22 cellular contexts compared by ENCODE assay signal in genomic region chr7:158683541-158683940, GRCh38. TPM values are rescaled to one million over a fixed set of nuclear protein-coding genes. Genes with fewer than 3 reads are reported as not detected.
DNase-seq lines count a peak whose midpoint lies in the region; ATAC-seq lines count a peak whose summit lies in the region.
"Had no signal": no experiment of that assay in that cellular context is flagged by ENCODE, and none has a peak within 500 bp of the region (broad histone marks: within the 10 kb centered on the region; RNA-seq: fewer than 3 reads in every experiment).

No MANE protein-coding gene starts in this region.

- H3K27me3 ChIP-seq in ACC112 (ENCODE audit: insufficient read depth, low read length): no peaks in the 10 kb centered on the region
- H3K27me3 ChIP-seq in adipocyte (replicated peaks; ENCODE audit: control insufficient read depth, insufficient read depth, low read length): no peaks in the 10 kb centered on the region
- H3K27me3 ChIP-seq: colonic mucosa, upper lobe of right lung had no signal

- H3K36me3 ChIP-seq in ACC112 (ENCODE audit: insufficient read depth, low read length) (peaks cover 37% of the 10 kb centered on the region), adipocyte (ENCODE audit: control insufficient read depth, insufficient read depth, low read length, severe bottlenecking) (peaks cover 5% of the 10 kb centered on the region)
- H3K36me3 ChIP-seq: colonic mucosa, prostate gland had no signal

- H3K9me3 ChIP-seq in adipocyte (ENCODE audit: control insufficient read depth, low read length): no peaks in the 10 kb centered on the region
- H3K9me3 ChIP-seq: A549, colonic mucosa, prostate gland, upper lobe of right lung had no signal

- no peak for ATAC-seq in HG03521 (IDR thresholded peaks at IDR 0.05; ENCODE audit: unreplicated experiment)
- ATAC-seq: A549; activated CD4-positive, CD25-positive, alpha-beta regulatory T cell treated with anti-CD3 and anti-CD28 coated beads, Interleukin-2, amount 50 U/mL, for 24 hours; activated CD8-positive, alpha-beta T cell treated with anti-CD3 and anti-CD28 coated beads for 36 hours; Right ventricle myocardium inferior; upper lobe of right lung had no signal

- H3K9ac ChIP-seq in adipocyte (ENCODE audit: low read length): peak overlapping the region; percentile 5

- no peak overlapping the region; the same call in 1 of the 2 replicates for H3K4me3 ChIP-seq in ACC112 (ENCODE audit: low read depth, low read length)
- H3K4me3 ChIP-seq in adipocyte (ENCODE audit: low read length): no peak overlapping the region
- H3K4me3 ChIP-seq: A549, colonic mucosa, prostate gland, upper lobe of right lung had no signal

- H2AFZ ChIP-seq in ACC112 (ENCODE audit: low read length, unreplicated experiment): no peak overlapping the region

- no peaks in the 10 kb centered on the region for H3K79me2 ChIP-seq in ACC112 (ENCODE audit: control insufficient read depth, insufficient read depth, low read length, unreplicated experiment)

- DNase-seq in HCEC 1CT (peak; percentile 43), adipocyte (ENCODE audit: low read depth) (no peak), glomerular visceral epithelial cell (ENCODE audit: extremely low spot score) (peak; percentile 16), ureter (ENCODE audit: low spot score) (no peak)
- no peak for DNase-seq in activated CD4-positive, CD25-positive, alpha-beta regulatory T cell (lab: John Stamatoyannopoulos, UW)
- no peak for DNase-seq in stimulated activated naive CD4-positive, alpha-beta T cell treated with Interleukin-2 at 50 U/mL for 16 hours (lab: John Stamatoyannopoulos, UW)
- DNase-seq: activated CD8-positive, alpha-beta T cell treated with anti-CD3 and anti-CD28 coated beads for 36 hours; colonic mucosa; GDM1; mammary epithelial cell; NCI-H1048; NCI-H2029; NCI-H226; NCI-H774; T1000; upper lobe of right lung had no signal

- H3K4me1 ChIP-seq in ACC112 (ENCODE audit: control insufficient read depth, insufficient read depth, low read length, unreplicated experiment) (peaks cover 41% of the 10 kb centered on the region), adipocyte (ENCODE audit: control insufficient read depth, insufficient read depth, low read length) (peaks cover 25% of the 10 kb centered on the region)
- H3K4me1 ChIP-seq: colonic mucosa, prostate gland, upper lobe of right lung had no signal

- H3K27ac ChIP-seq in ACC112 (ENCODE audit: low read depth, low read length): peak overlapping the region; percentile 19
- H3K27ac ChIP-seq: A549, colonic mucosa, prostate gland, upper lobe of right lung had no signal

RNA-seq across cellular contexts. Expression of gene NCAPG2, which starts 21.1 kb away (rescaled TPM):
- total RNA-seq in ureter: 6.3 TPM

Comparison
In these comparisons a context has a peak if more than half of its experiments do, and no peak if none do; other contexts are left out.
1. DNase-seq: peak in HCEC 1CT (single experiment) and glomerular visceral epithelial cell (single experiment); none in adipocyte (single experiment), activated CD4-positive, CD25-positive, alpha-beta regulatory T cell (0 of 4), stimulated activated naive CD4-positive, alpha-beta T cell treated with Interleukin-2 at 50 U/mL for 16 hours (single experiment) and ureter (single experiment).